ENCODE assay signal across 1 cellular context in genomic region chr16:1993731-1994131, GRCh38.
TF ChIP-seq lines count a peak whose summit lies in the region.

No MANE protein-coding gene starts in this region.

TF ChIP-seq in HEK293T, 16 proteins besides CTCF, POLR2A, EP300 and RAD21 (continued from another document):
- TF ChIP-seq PKNOX1 (IDR thresholded peaks at IDR 0.05) (no peak), TARDBP (IDR thresholded peaks at IDR 0.05) (no peak), FOXK2 (IDR thresholded peaks at IDR 0.05) (no peak), ZNF384 (IDR thresholded peaks at IDR 0.05) (no peak), SP1 (IDR thresholded peaks at IDR 0.05) (no peak), NFRKB (IDR thresholded peaks at IDR 0.05) (no peak), LEF1 (IDR thresholded peaks at IDR 0.05; ENCODE audit: borderline replicate concordance) (no peak), HDGF (IDR thresholded peaks at IDR 0.05; ENCODE audit: borderline replicate concordance) (no peak), FOXM1 (IDR thresholded peaks at IDR 0.05; ENCODE audit: borderline replicate concordance) (no peak), FOXA1 (IDR thresholded peaks at IDR 0.05) (no peak), ARNT (IDR thresholded peaks at IDR 0.05) (no peak)
